In the genomic region with DNA sequence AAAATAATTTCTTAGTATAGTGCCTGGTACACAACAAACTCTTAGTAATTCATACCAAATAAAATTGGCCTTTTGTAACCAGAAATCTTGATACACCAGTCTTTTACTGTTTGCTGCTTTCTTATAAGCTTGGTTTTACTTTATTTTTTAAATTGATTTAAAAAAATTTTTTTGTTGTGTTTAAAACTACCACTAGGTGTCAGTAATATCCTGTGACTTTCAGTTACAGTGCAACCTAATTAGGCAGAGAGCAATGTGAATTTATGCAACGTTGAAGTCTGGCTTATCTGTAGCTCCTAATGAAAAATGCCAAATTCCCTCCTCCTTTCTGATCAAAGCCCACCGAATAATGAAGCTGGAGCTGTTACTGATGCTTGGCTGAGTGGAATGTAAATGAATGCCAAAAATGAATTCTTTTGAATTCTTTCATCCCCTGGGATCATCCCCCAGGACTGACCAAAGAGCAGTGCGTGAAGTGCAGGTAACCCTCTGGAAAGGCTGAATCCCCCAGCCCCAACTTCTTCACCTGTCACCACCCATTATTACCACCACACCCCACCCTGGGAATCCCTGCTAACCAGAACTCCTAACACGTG, we compare ENCODE assay signal across 1 cellular context.
TF ChIP-seq lines count a peak whose summit lies in the region.

No MANE protein-coding gene starts in this region.

TF ChIP-seq in HepG2, 621 proteins besides CTCF, POLR2A, EP300 and RAD21 (continued from another document):
- TF ChIP-seq, protein P1, sequence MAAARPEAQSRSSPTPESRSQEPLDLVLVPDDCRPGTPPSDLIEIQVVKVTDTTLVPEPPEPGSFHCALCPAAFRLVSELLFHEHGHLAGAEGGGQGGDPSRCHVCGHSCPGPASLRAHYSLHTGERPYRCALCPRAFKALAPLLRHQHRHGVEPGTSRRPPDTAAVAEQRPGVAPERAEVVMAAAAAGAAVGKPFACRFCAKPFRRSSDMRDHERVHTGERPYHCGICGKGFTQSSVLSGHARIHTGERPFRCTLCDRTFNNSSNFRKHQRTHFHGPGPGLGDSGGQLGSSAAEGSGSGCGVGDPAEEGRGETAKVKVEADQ (CRISPR knock-in tag; IDR thresholded peaks at IDR 0.05; ENCODE audit: borderline replicate concordance), result no peak
- TF ChIP-seq SNAPC2 (CRISPR knock-in tag; IDR thresholded peaks at IDR 0.05), result no peak
- TF ChIP-seq, protein P2, sequence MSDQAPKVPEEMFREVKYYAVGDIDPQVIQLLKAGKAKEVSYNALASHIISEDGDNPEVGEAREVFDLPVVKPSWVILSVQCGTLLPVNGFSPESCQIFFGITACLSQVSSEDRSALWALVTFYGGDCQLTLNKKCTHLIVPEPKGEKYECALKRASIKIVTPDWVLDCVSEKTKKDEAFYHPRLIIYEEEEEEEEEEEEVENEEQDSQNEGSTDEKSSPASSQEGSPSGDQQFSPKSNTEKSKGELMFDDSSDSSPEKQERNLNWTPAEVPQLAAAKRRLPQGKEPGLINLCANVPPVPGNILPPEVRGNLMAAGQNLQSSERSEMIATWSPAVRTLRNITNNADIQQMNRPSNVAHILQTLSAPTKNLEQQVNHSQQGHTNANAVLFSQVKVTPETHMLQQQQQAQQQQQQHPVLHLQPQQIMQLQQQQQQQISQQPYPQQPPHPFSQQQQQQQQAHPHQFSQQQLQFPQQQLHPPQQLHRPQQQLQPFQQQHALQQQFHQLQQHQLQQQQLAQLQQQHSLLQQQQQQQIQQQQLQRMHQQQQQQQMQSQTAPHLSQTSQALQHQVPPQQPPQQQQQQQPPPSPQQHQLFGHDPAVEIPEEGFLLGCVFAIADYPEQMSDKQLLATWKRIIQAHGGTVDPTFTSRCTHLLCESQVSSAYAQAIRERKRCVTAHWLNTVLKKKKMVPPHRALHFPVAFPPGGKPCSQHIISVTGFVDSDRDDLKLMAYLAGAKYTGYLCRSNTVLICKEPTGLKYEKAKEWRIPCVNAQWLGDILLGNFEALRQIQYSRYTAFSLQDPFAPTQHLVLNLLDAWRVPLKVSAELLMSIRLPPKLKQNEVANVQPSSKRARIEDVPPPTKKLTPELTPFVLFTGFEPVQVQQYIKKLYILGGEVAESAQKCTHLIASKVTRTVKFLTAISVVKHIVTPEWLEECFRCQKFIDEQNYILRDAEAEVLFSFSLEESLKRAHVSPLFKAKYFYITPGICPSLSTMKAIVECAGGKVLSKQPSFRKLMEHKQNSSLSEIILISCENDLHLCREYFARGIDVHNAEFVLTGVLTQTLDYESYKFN (CRISPR knock-in tag; conservative IDR thresholded peaks at IDR 0.05), result peak; percentile 14; the same call in 1 of the 2 replicates
- TF ChIP-seq CC2D1A (CRISPR knock-in tag; IDR thresholded peaks at IDR 0.05), result no peak
- TF ChIP-seq ATF1 (CRISPR knock-in tag; IDR thresholded peaks at IDR 0.05), result no peak
- TF ChIP-seq YEATS2 (CRISPR knock-in tag; IDR thresholded peaks at IDR 0.05; ENCODE audit: borderline replicate concordance), result 0 out of 2 replicates have a peak, but pooled peaks have one; percentile 40
- TF ChIP-seq HOXA9 (CRISPR knock-in tag; IDR thresholded peaks at IDR 0.05; ENCODE audit: borderline replicate concordance), result no peak
- TF ChIP-seq DNMT3B (CRISPR knock-in tag; conservative IDR thresholded peaks at IDR 0.05), result no peak
- no peak for TF ChIP-seq ZNF788 (CRISPR knock-in tag; IDR thresholded peaks at IDR 0.05; ENCODE audit: borderline replicate concordance)
- no peak for TF ChIP-seq PITX1 (CRISPR knock-in tag; IDR thresholded peaks at IDR 0.05)
- TF ChIP-seq AGO2 (optimal IDR thresholded peaks at IDR 0.05; ENCODE audit: low read depth, low read length), result no peak
- TF ChIP-seq, protein P3, sequence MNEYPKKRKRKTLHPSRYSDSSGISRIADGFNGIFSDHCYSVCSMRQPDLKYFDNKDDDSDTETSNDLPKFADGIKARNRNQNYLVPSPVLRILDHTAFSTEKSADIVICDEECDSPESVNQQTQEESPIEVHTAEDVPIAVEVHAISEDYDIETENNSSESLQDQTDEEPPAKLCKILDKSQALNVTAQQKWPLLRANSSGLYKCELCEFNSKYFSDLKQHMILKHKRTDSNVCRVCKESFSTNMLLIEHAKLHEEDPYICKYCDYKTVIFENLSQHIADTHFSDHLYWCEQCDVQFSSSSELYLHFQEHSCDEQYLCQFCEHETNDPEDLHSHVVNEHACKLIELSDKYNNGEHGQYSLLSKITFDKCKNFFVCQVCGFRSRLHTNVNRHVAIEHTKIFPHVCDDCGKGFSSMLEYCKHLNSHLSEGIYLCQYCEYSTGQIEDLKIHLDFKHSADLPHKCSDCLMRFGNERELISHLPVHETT (CRISPR knock-in tag; conservative IDR thresholded peaks at IDR 0.05), result no peak
- TF ChIP-seq ZNF335 (CRISPR knock-in tag; IDR thresholded peaks at IDR 0.05), result 0 out of 2 replicates have a peak, but pooled peaks have one; percentile 25
- no peak for TF ChIP-seq ZNF264 (CRISPR knock-in tag; IDR thresholded peaks at IDR 0.05)
- no peak for TF ChIP-seq TAF15 (IDR thresholded peaks at IDR 0.05; ENCODE audit: low read depth, low read length, poor library complexity, severe bottlenecking)
- TF ChIP-seq CHD4 (IDR thresholded peaks at IDR 0.05; ENCODE audit: borderline replicate concordance, low read length), result no peak
- TF ChIP-seq RFXAP (CRISPR knock-in tag; IDR thresholded peaks at IDR 0.05; ENCODE audit: borderline replicate concordance), result no peak
- TF ChIP-seq, protein P4, sequence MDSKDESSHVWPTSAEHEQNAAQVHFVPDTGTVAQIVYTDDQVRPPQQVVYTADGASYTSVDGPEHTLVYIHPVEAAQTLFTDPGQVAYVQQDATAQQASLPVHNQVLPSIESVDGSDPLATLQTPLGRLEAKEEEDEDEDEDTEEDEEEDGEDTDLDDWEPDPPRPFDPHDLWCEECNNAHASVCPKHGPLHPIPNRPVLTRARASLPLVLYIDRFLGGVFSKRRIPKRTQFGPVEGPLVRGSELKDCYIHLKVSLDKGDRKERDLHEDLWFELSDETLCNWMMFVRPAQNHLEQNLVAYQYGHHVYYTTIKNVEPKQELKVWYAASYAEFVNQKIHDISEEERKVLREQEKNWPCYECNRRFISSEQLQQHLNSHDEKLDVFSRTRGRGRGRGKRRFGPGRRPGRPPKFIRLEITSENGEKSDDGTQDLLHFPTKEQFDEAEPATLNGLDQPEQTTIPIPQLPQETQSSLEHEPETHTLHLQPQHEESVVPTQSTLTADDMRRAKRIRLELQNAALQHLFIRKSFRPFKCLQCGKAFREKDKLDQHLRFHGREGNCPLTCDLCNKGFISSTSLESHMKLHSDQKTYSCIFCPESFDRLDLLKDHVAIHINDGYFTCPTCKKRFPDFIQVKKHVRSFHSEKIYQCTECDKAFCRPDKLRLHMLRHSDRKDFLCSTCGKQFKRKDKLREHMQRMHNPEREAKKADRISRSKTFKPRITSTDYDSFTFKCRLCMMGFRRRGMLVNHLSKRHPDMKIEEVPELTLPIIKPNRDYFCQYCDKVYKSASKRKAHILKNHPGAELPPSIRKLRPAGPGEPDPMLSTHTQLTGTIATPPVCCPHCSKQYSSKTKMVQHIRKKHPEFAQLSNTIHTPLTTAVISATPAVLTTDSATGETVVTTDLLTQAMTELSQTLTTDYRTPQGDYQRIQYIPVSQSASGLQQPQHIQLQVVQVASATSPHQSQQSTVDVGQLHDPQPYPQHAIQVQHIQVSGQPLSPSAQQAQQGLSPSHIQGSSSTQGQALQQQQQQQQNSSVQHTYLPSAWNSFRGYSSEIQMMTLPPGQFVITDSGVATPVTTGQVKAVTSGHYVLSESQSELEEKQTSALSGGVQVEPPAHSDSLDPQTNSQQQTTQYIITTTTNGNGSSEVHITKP (CRISPR knock-in tag; IDR thresholded peaks at IDR 0.05; ENCODE audit: low read depth), result no peak
- TF ChIP-seq ZNF550 (CRISPR knock-in tag; IDR thresholded peaks at IDR 0.05; ENCODE audit: borderline replicate concordance), result no peak
- TF ChIP-seq SRSF9 (IDR thresholded peaks at IDR 0.05; ENCODE audit: borderline replicate concordance, insufficient read depth, low read depth, low read length, poor library complexity, severe bottlenecking), result no peak
- TF ChIP-seq KDM4B (CRISPR knock-in tag; IDR thresholded peaks at IDR 0.05), result no peak
- TF ChIP-seq, protein P5, sequence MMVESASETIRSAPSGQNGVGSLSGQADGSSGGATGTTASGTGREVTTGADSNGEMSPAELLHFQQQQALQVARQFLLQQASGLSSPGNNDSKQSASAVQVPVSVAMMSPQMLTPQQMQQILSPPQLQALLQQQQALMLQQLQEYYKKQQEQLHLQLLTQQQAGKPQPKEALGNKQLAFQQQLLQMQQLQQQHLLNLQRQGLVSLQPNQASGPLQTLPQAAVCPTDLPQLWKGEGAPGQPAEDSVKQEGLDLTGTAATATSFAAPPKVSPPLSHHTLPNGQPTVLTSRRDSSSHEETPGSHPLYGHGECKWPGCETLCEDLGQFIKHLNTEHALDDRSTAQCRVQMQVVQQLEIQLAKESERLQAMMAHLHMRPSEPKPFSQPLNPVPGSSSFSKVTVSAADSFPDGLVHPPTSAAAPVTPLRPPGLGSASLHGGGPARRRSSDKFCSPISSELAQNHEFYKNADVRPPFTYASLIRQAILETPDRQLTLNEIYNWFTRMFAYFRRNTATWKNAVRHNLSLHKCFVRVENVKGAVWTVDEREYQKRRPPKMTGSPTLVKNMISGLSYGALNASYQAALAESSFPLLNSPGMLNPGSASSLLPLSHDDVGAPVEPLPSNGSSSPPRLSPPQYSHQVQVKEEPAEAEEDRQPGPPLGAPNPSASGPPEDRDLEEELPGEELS (CRISPR knock-in tag; IDR thresholded peaks at IDR 0.05), result no peak
- no peak for TF ChIP-seq ZKSCAN5 (CRISPR knock-in tag; IDR thresholded peaks at IDR 0.05)
- TF ChIP-seq TGIF2 (CRISPR knock-in tag; IDR thresholded peaks at IDR 0.05), result peak; percentile 19; the same call in 1 of the 2 replicates
- 0 out of 2 replicates have a peak, but pooled peaks have one; percentile 26 for TF ChIP-seq IRF2 (CRISPR knock-in tag; IDR thresholded peaks at IDR 0.05)
- TF ChIP-seq ZNF777 (CRISPR knock-in tag; IDR thresholded peaks at IDR 0.05), result no peak
- no peak for TF ChIP-seq NFE2 (CRISPR knock-in tag; IDR thresholded peaks at IDR 0.05)
- TF ChIP-seq ZSCAN30 (CRISPR knock-in tag; IDR thresholded peaks at IDR 0.05), result no peak
- no peak for TF ChIP-seq ZNF75D (CRISPR knock-in tag; IDR thresholded peaks at IDR 0.05; ENCODE audit: borderline replicate concordance)
- no peak for TF ChIP-seq FOXA1 (IDR thresholded peaks at IDR 0.05)
- TF ChIP-seq FOXA1 (CRISPR knock-in tag; IDR thresholded peaks at IDR 0.05), result no peak
- TF ChIP-seq CENPX (CRISPR knock-in tag; IDR thresholded peaks at IDR 0.05), result no peak
- TF ChIP-seq PPARG (CRISPR knock-in tag; conservative IDR thresholded peaks at IDR 0.05), result peak; percentile 39; the same call in 1 of the 2 replicates
- TF ChIP-seq, protein P6, sequence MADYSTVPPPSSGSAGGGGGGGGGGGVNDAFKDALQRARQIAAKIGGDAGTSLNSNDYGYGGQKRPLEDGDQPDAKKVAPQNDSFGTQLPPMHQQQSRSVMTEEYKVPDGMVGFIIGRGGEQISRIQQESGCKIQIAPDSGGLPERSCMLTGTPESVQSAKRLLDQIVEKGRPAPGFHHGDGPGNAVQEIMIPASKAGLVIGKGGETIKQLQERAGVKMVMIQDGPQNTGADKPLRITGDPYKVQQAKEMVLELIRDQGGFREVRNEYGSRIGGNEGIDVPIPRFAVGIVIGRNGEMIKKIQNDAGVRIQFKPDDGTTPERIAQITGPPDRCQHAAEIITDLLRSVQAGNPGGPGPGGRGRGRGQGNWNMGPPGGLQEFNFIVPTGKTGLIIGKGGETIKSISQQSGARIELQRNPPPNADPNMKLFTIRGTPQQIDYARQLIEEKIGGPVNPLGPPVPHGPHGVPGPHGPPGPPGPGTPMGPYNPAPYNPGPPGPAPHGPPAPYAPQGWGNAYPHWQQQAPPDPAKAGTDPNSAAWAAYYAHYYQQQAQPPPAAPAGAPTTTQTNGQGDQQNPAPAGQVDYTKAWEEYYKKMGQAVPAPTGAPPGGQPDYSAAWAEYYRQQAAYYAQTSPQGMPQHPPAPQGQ (CRISPR knock-in tag; IDR thresholded peaks at IDR 0.05; ENCODE audit: borderline replicate concordance), result no peak
